8 cellular contexts compared by ENCODE assay signal in the genomic region with DNA sequence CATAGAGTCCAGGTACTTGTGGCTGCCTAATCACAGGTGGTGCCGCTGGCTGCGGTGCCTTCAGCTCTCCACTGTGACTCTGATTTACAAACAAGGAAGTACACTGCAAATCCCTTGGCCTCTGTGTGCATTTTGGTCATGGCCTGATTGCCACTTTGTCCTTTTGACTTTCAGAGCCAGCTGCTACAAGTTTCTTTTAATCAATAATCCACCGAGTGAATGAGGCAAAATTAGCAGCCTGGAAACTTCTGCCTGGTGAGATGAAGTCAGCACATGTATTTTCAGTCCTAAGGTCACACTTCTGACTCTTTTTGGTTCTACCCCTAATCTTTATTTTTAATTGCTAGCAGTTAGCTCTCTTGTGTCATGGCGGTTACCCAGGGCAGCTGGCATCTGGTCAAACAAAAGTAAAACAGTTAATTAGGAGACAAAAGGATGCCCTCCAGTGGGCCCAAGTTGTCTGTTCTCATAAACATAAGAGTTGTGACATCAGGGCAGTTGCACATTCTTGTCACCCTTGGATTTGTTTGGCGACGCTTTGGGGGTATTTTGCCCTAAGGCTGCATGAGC.
A peak's percentile ranks its signal among the peaks of the same experiment; 100 is the strongest.
DNase-seq lines count a peak whose midpoint lies in the region; ATAC-seq, FAIRE-seq and TF ChIP-seq lines count a peak whose summit lies in the region.

No MANE protein-coding gene starts in this region.

- H3K36me3 Mint-ChIP-seq in CD4-positive, alpha-beta memory T cell = no peaks in the 10 kb centered on the region
- H3K36me3 Mint-ChIP-seq in immature natural killer cell = no peaks in the 10 kb centered on the region

- CTCF ChIA-PET in endothelial cell of umbilical vein (lab: Charles Lee) = interaction anchor here (1.0 to 2.0 kb wide), 4 partner anchors 43 to 454 kb away, joined by 3 to 7 read pairs (median 3); no protein-coding TSS in a partner anchor
- CTCF ChIA-PET in CD4-positive, alpha-beta memory T cell (lab: Charles Lee; ENCODE audit: partially characterized antibody) = no interaction called here

- no TSS peak for BruUV-seq in endothelial cell of umbilical vein (replicated peaks; lab: Mats Ljungman, UMichigan)

- TF ChIP-seq CTCF in endothelial cell of umbilical vein (IDR thresholded peaks at IDR 0.05; ENCODE audit: extremely low read depth in 1 of 2, insufficient read depth in 1 of 2, low read depth in 1 of 2, low read length in 2 of 2) (no peak), transverse colon (IDR thresholded peaks at IDR 0.05) (no peak)

- ATAC-seq in GM21390 (IDR thresholded peaks at IDR 0.05; ENCODE audit: unreplicated experiment) = peak; percentile 62

- H3K9me3 Mint-ChIP-seq in CD4-positive, alpha-beta memory T cell = peaks cover 0 to 3% (median 0%) of the 10 kb centered on the region in 8 donors
- H3K9me3 Mint-ChIP-seq in immature natural killer cell = no peaks in the 10 kb centered on the region

- 53 to 62% methylated on average over 5 to 6 of the region's 6 CpGs for WGBS in transverse colon (ENCODE audit: low coverage in 1 of 2), 2 donors

- TF ChIP-seq POLR2A in endothelial cell of umbilical vein (IDR thresholded peaks at IDR 0.05; ENCODE audit: low read depth, low read length) = no peak
- no peak for TF ChIP-seq POLR2A in transverse colon (IDR thresholded peaks at IDR 0.05)

- H3K4me2 ChIP-seq in endothelial cell of umbilical vein (ENCODE audit: insufficient read depth, low read length) = no peak overlapping the region

- intact Hi-C loops in endothelial cell of umbilical vein (cut with micrococcal nuclease) (no loop called here), transverse colon (cut with DNase I; ENCODE audit: low total_unique reads) (no loop called here)
- intact Hi-C loops in CD4-positive, alpha-beta memory T cell (cut with micrococcal nuclease) = no loop called here

- no peaks in the 10 kb centered on the region for H4K20me1 ChIP-seq in endothelial cell of umbilical vein (replicated peaks; ENCODE audit: control insufficient read depth, extremely low read depth, insufficient read depth, low read length)

- H3K9me3 ChIP-seq in endothelial cell of umbilical vein (replicated peaks; ENCODE audit: control insufficient read depth, insufficient read depth, low read length) = no peaks in the 10 kb centered on the region
- no peaks in the 10 kb centered on the region for H3K9me3 ChIP-seq in transverse colon
- H3K9me3 ChIP-seq in CD4-positive, alpha-beta memory T cell (ENCODE audit: control insufficient read depth in 1 of 2, low read length in 2 of 2) = no peaks in the 10 kb centered on the region

- no peak overlapping the region for H3K27ac Mint-ChIP-seq in CD4-positive, alpha-beta memory T cell
- no peak overlapping the region for H3K27ac Mint-ChIP-seq in immature natural killer cell

- FAIRE-seq in endothelial cell of umbilical vein (lab: Jason Lieb, UNC) = no peak

- no peak overlapping the region for H2AFZ ChIP-seq in endothelial cell of umbilical vein (ENCODE audit: low read depth, low read length)

- peak; percentile 88 for DNase-seq in DMS53 (lab: John Stamatoyannopoulos, UW)
- DNase-seq in NCI-H1105 treated with DMSO at 0.1 percent for 48 hours (lab: John Stamatoyannopoulos, UW) = peak; percentile 38
- DNase-seq in endothelial cell of umbilical vein (ENCODE audit: low read depth, low spot score) = peak; percentile 8
- peak; percentile 38 for DNase-seq in transverse colon
- no peak for DNase-seq in CD4-positive, alpha-beta memory T cell
- no peak for DNase-seq in immature natural killer cell
- no peak for DNase-seq in anterior cingulate cortex (lab: John Stamatoyannopoulos, UW)

- no peaks in the 10 kb centered on the region for H3K9me1 ChIP-seq in endothelial cell of umbilical vein (replicated peaks; ENCODE audit: control insufficient read depth, extremely low read depth, insufficient read depth, low read length)

- H3K9ac ChIP-seq in endothelial cell of umbilical vein (replicated peaks; ENCODE audit: extremely low read depth, insufficient read depth, low read length) = no peak overlapping the region

- in situ Hi-C loops in transverse colon (cut with MboI; ENCODE audit: low pct_ligation_motif_present in 1 of 4, low pct_unique_long_range_greater_than_20kb in 1 of 4, low sequenced_read_pairs in 3 of 4) = no loop called here

- POLR2A ChIA-PET in endothelial cell of umbilical vein (lab: Charles Lee) = no interaction called here
- POLR2A ChIA-PET in CD4-positive, alpha-beta memory T cell (lab: Charles Lee; ENCODE audit: partially characterized antibody) = no interaction called here

- peaks cover 0 to 10% of the 10 kb centered on the region in 2 experiments for H3K27me3 ChIP-seq in endothelial cell of umbilical vein (ENCODE audit: control insufficient read depth in 2 of 2, insufficient read depth in 2 of 2, low read length in 2 of 2)
- H3K27me3 ChIP-seq in transverse colon = no peaks in the 10 kb centered on the region
- no peaks in the 10 kb centered on the region for H3K27me3 ChIP-seq in CD4-positive, alpha-beta memory T cell (ENCODE audit: insufficient read depth, low read length)

- H3K4me3 ChIP-seq in endothelial cell of umbilical vein (replicated peaks in 1 of 3; ENCODE audit: insufficient read depth in 1 of 3, low read depth in 1 of 3, low read length in 3 of 3) (no peak overlapping the region), transverse colon (no peak overlapping the region)
- no peak overlapping the region for H3K4me3 ChIP-seq in CD4-positive, alpha-beta memory T cell (ENCODE audit: low read length in 2 of 2)

- no peaks in the 10 kb centered on the region for H3K4me1 Mint-ChIP-seq in CD4-positive, alpha-beta memory T cell
- no peaks in the 10 kb centered on the region for H3K4me1 Mint-ChIP-seq in immature natural killer cell

- no peak overlapping the region for H3K4me3 Mint-ChIP-seq in CD4-positive, alpha-beta memory T cell
- H3K4me3 Mint-ChIP-seq in immature natural killer cell = no peak overlapping the region

- H3K27me3 Mint-ChIP-seq in CD4-positive, alpha-beta memory T cell = peaks cover 0 to 1% of the 10 kb centered on the region in 2 donors
- peaks cover 0 to 3% (median 2%) of the 10 kb centered on the region in 3 donors for H3K27me3 Mint-ChIP-seq in immature natural killer cell (ENCODE audit: low read depth in 3 of 3)

- H3K27ac ChIP-seq in endothelial cell of umbilical vein (ENCODE audit: insufficient read depth, low read depth, low read length) (no peak overlapping the region), transverse colon (peak overlapping the region; percentile 30 to 59 (median 54))
- H3K27ac ChIP-seq in CD4-positive, alpha-beta memory T cell (ENCODE audit: low read depth, low read length) = no peak overlapping the region

- H3K4me1 ChIP-seq in endothelial cell of umbilical vein (ENCODE audit: control insufficient read depth, extremely low read depth, insufficient read depth, low read length) (no peaks in the 10 kb centered on the region), transverse colon (peaks cover 0 to 36% (median 27%) of the 10 kb centered on the region in 4 donors)
- H3K4me1 ChIP-seq in CD4-positive, alpha-beta memory T cell (ENCODE audit: insufficient read depth, low read length) = no peaks in the 10 kb centered on the region

- no peak for TF ChIP-seq EP300 in transverse colon (IDR thresholded peaks at IDR 0.05; ENCODE audit: low read depth)

- no peaks in the 10 kb centered on the region for H3K79me2 ChIP-seq in endothelial cell of umbilical vein (ENCODE audit: control insufficient read depth, insufficient read depth, low read length)

- H3K36me3 ChIP-seq in endothelial cell of umbilical vein (ENCODE audit: control insufficient read depth in 2 of 2, extremely low read depth in 1 of 2, insufficient read depth in 2 of 2, low read length in 2 of 2) (no peaks in the 10 kb centered on the region), transverse colon (no peaks in the 10 kb centered on the region)
- no peaks in the 10 kb centered on the region for H3K36me3 ChIP-seq in CD4-positive, alpha-beta memory T cell (ENCODE audit: insufficient read depth, low read length)

- dilution Hi-C loops in endothelial cell of umbilical vein (cut with MboI; ENCODE audit: extremely low pct_ligation_motif_present, low sequenced_read_pairs) = no loop called here

TF ChIP-seq in endothelial cell of umbilical vein, 7 proteins besides CTCF, POLR2A, EP300 and RAD21:
- no peak for TF ChIP-seq MYC (IDR thresholded peaks at IDR 0.05; ENCODE audit: low read depth, low read length)

Comparison
In these comparisons a context has a peak if more than half of its experiments do, and no peak if none do; other contexts are left out.
1. DNase-seq: peak in DMS53 (single experiment), NCI-H1105 treated with DMSO at 0.1 percent for 48 hours (single experiment), endothelial cell of umbilical vein (single experiment) and transverse colon (single experiment); none in CD4-positive, alpha-beta memory T cell (0 of 5), immature natural killer cell (0 of 3) and anterior cingulate cortex (0 of 58).
2. H3K27ac ChIP-seq: peak in transverse colon (4 of 4); none in endothelial cell of umbilical vein (single experiment) and CD4-positive, alpha-beta memory T cell (single experiment).